1 cellular context compared by ENCODE assay signal in the genomic region with DNA sequence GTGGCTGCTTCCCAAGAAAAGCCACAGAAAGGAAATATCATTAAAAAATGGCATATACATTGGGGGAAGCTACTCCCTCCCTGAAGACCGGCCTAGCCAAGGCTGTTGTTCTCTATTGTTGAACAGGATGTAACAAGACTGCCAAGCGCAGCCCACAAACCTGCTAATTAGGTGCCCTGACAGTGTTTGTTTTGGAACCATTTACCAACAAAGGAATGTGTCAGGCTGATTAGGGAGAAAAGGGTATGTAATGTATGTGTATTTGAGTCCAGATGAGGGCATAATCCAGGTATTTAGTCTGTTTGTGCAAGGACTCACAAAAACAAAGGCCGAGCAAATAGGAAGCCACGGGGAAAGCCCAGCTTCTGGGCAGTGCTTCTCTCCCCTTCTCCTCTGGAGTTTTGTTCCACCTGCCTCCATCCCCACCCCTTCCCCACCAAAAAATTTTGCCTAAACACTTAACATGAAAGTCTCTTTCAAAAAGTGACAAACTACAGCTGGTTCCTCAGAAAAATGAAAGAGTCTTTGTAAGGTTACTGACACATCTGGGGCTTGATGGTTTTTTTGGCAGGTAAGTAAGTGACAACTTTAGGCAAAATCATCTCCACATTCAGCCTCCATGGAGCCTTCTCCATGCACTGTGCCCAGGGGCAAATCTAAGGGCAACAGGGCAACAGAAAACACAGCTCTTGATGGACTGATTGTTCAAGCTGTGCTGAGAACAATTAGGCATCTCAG.
A peak's percentile ranks its signal among the peaks of the same experiment; 100 is the strongest.
TF ChIP-seq lines count a peak whose summit lies in the region.

No MANE protein-coding gene starts in this region.

TF ChIP-seq in HepG2, 621 proteins besides CTCF, POLR2A, EP300 and RAD21 (continued from another document):
- no peak for TF ChIP-seq SNRNP70 (IDR thresholded peaks at IDR 0.05; ENCODE audit: low read depth, low read length)
- no peak for TF ChIP-seq ZUFSP (CRISPR knock-in tag; IDR thresholded peaks at IDR 0.05; ENCODE audit: borderline replicate concordance)
- TF ChIP-seq ETS1 (CRISPR knock-in tag; IDR thresholded peaks at IDR 0.05), result no peak
- TF ChIP-seq KLF11 (CRISPR knock-in tag; IDR thresholded peaks at IDR 0.05), result no peak
- peak; percentile 39; the same call in 1 of the 2 replicates for TF ChIP-seq CEBPB (IDR thresholded peaks at IDR 0.05; ENCODE audit: borderline replicate concordance, low read depth, low read length)
- peak; percentile 93 for TF ChIP-seq GATAD2A (CRISPR knock-in tag; IDR thresholded peaks at IDR 0.05)
- TF ChIP-seq ZNF367 (CRISPR knock-in tag; IDR thresholded peaks at IDR 0.05; ENCODE audit: borderline replicate concordance), result no peak
- TF ChIP-seq NFE2L2 (IDR thresholded peaks at IDR 0.05; ENCODE audit: low read length), result no peak
- TF ChIP-seq FOXM1 (CRISPR knock-in tag; IDR thresholded peaks at IDR 0.05), result no peak
- peak; percentile 43; the same call in 1 of the 2 replicates for TF ChIP-seq ZBTB21 (CRISPR knock-in tag; IDR thresholded peaks at IDR 0.05)
- TF ChIP-seq ZNF570 (CRISPR knock-in tag; IDR thresholded peaks at IDR 0.05; ENCODE audit: borderline replicate concordance), result no peak
- TF ChIP-seq PCBP2 (optimal IDR thresholded peaks at IDR 0.05; ENCODE audit: low read depth, low read length, poor library complexity, severe bottlenecking), result peak; percentile 17
- TF ChIP-seq, protein P1, sequence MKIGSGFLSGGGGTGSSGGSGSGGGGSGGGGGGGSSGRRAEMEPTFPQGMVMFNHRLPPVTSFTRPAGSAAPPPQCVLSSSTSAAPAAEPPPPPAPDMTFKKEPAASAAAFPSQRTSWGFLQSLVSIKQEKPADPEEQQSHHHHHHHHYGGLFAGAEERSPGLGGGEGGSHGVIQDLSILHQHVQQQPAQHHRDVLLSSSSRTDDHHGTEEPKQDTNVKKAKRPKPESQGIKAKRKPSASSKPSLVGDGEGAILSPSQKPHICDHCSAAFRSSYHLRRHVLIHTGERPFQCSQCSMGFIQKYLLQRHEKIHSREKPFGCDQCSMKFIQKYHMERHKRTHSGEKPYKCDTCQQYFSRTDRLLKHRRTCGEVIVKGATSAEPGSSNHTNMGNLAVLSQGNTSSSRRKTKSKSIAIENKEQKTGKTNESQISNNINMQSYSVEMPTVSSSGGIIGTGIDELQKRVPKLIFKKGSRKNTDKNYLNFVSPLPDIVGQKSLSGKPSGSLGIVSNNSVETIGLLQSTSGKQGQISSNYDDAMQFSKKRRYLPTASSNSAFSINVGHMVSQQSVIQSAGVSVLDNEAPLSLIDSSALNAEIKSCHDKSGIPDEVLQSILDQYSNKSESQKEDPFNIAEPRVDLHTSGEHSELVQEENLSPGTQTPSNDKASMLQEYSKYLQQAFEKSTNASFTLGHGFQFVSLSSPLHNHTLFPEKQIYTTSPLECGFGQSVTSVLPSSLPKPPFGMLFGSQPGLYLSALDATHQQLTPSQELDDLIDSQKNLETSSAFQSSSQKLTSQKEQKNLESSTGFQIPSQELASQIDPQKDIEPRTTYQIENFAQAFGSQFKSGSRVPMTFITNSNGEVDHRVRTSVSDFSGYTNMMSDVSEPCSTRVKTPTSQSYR (CRISPR knock-in tag; IDR thresholded peaks at IDR 0.05; ENCODE audit: borderline replicate concordance), result peak; percentile 63; the same call in 1 of the 2 replicates
- TF ChIP-seq ATM (IDR thresholded peaks at IDR 0.05; ENCODE audit: borderline replicate concordance), result no peak
- no peak for TF ChIP-seq CBX2 (IDR thresholded peaks at IDR 0.05; ENCODE audit: low read depth, low read length)
- no peak for TF ChIP-seq CBX2 (CRISPR knock-in tag; IDR thresholded peaks at IDR 0.05; ENCODE audit: low read depth)
- peak; percentile 89 for TF ChIP-seq ERF (CRISPR knock-in tag; IDR thresholded peaks at IDR 0.05)
- TF ChIP-seq TRIM22 (IDR thresholded peaks at IDR 0.05), result no peak
- no peak for TF ChIP-seq NR3C1 (CRISPR knock-in tag; IDR thresholded peaks at IDR 0.05)
- TF ChIP-seq ZNF557 (CRISPR knock-in tag; IDR thresholded peaks at IDR 0.05), result peak; percentile 70; the same call in 1 of the 2 replicates
- peak; percentile 52; the same call in 1 of the 2 replicates for TF ChIP-seq ARNT2 (CRISPR knock-in tag; IDR thresholded peaks at IDR 0.05; ENCODE audit: low read depth)
- TF ChIP-seq, protein P2, sequence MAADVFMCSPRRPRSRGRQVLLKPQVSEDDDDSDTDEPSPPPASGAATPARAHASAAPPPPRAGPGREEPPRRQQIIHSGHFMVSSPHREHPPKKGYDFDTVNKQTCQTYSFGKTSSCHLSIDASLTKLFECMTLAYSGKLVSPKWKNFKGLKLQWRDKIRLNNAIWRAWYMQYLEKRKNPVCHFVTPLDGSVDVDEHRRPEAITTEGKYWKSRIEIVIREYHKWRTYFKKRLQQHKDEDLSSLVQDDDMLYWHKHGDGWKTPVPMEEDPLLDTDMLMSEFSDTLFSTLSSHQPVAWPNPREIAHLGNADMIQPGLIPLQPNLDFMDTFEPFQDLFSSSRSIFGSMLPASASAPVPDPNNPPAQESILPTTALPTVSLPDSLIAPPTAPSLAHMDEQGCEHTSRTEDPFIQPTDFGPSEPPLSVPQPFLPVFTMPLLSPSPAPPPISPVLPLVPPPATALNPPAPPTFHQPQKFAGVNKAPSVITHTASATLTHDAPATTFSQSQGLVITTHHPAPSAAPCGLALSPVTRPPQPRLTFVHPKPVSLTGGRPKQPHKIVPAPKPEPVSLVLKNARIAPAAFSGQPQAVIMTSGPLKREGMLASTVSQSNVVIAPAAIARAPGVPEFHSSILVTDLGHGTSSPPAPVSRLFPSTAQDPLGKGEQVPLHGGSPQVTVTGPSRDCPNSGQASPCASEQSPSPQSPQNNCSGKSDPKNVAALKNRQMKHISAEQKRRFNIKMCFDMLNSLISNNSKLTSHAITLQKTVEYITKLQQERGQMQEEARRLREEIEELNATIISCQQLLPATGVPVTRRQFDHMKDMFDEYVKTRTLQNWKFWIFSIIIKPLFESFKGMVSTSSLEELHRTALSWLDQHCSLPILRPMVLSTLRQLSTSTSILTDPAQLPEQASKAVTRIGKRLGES (CRISPR knock-in tag; IDR thresholded peaks at IDR 0.05; ENCODE audit: borderline replicate concordance), result no peak
- TF ChIP-seq FOXK2 (IDR thresholded peaks at IDR 0.05), result peak; percentile 72; the same call in 1 of the 2 replicates
- TF ChIP-seq ZNF331 (CRISPR knock-in tag; IDR thresholded peaks at IDR 0.05), result peak; percentile 59
- TF ChIP-seq, protein P3, sequence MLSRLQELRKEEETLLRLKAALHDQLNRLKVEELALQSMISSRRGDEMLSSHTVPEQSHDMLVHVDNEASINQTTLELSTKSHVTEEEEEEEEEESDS (CRISPR knock-in tag; IDR thresholded peaks at IDR 0.05; ENCODE audit: borderline replicate concordance), result peak; percentile 54; the same call in 1 of the 2 replicates
- no peak for TF ChIP-seq ZNF251 (CRISPR knock-in tag; IDR thresholded peaks at IDR 0.05)
- no peak for TF ChIP-seq ZNF883 (CRISPR knock-in tag; IDR thresholded peaks at IDR 0.05; ENCODE audit: not compliant biosample characterization)
- TF ChIP-seq SAP130 (CRISPR knock-in tag; IDR thresholded peaks at IDR 0.05; ENCODE audit: low read depth), result peak; percentile 87
- TF ChIP-seq CENPBD1 (CRISPR knock-in tag; IDR thresholded peaks at IDR 0.05; ENCODE audit: borderline replicate concordance, low read depth), result no peak
- no peak for TF ChIP-seq CHD2 (IDR thresholded peaks at IDR 0.05; ENCODE audit: low read depth, low read length)
- TF ChIP-seq CENPT (CRISPR knock-in tag; IDR thresholded peaks at IDR 0.05; ENCODE audit: low read depth), result no peak
- TF ChIP-seq ZNF382 (CRISPR knock-in tag; IDR thresholded peaks at IDR 0.05; ENCODE audit: borderline replicate concordance), result no peak
- TF ChIP-seq HOXA3 (CRISPR knock-in tag; IDR thresholded peaks at IDR 0.05), result no peak; the same call in 1 of the 2 replicates
- TF ChIP-seq ZNF205 (CRISPR knock-in tag; IDR thresholded peaks at IDR 0.05), result peak; percentile 81; the same call in 1 of the 2 replicates
- no peak; the same call in 1 of the 2 replicates for TF ChIP-seq SNAPC2 (CRISPR knock-in tag; IDR thresholded peaks at IDR 0.05)
- TF ChIP-seq KLF6 (CRISPR knock-in tag; IDR thresholded peaks at IDR 0.05), result 0 out of 2 replicates have a peak, but pooled peaks have one; percentile 34
- no peak for TF ChIP-seq BATF2 (CRISPR knock-in tag; IDR thresholded peaks at IDR 0.05)
- TF ChIP-seq ZBTB44 (CRISPR knock-in tag; IDR thresholded peaks at IDR 0.05), result no peak
- TF ChIP-seq, protein P4, sequence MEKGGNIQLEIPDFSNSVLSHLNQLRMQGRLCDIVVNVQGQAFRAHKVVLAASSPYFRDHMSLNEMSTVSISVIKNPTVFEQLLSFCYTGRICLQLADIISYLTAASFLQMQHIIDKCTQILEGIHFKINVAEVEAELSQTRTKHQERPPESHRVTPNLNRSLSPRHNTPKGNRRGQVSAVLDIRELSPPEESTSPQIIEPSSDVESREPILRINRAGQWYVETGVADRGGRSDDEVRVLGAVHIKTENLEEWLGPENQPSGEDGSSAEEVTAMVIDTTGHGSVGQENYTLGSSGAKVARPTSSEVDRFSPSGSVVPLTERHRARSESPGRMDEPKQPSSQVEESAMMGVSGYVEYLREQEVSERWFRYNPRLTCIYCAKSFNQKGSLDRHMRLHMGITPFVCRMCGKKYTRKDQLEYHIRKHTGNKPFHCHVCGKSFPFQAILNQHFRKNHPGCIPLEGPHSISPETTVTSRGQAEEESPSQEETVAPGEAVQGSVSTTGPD (CRISPR knock-in tag; IDR thresholded peaks at IDR 0.05), result peak; percentile 87
